1 cellular context compared by ENCODE assay signal in the genomic region with DNA sequence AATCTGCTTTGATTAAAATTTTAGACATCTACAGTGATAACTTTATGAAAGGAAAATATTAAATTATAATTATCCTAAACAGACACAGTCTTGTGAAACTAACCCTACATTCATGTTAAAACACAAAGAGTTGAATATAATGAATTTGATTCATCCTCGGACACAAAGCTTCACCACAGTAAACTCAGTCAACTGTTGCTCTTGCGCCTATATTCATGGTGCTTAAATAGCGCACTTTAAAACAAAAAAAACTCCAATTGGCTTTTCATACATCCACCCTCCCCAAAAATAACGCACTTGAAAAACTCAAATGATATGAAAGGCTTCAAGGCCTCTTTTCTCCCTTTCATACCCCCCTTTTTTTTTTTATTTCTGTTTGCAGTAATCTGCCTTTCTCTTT.
TF ChIP-seq lines count a peak whose summit lies in the region.

No MANE protein-coding gene starts in this region.

TF ChIP-seq in GM23338, 12 proteins besides CTCF, POLR2A, EP300 and RAD21 (continued from another document):
- TF ChIP-seq ZNF462 (CRISPR knock-in tag; IDR thresholded peaks at IDR 0.05) (no peak), STAT1 (IDR thresholded peaks at IDR 0.05; ENCODE audit: unreplicated experiment) (no peak)
- TF ChIP-seq, protein P1, sequence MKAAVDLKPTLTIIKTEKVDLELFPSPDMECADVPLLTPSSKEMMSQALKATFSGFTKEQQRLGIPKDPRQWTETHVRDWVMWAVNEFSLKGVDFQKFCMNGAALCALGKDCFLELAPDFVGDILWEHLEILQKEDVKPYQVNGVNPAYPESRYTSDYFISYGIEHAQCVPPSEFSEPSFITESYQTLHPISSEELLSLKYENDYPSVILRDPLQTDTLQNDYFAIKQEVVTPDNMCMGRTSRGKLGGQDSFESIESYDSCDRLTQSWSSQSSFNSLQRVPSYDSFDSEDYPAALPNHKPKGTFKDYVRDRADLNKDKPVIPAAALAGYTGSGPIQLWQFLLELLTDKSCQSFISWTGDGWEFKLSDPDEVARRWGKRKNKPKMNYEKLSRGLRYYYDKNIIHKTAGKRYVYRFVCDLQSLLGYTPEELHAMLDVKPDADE (IDR thresholded peaks at IDR 0.05) = no peak
